Comparison of ENCODE assay signal across 13 cellular contexts in the genomic region with DNA sequence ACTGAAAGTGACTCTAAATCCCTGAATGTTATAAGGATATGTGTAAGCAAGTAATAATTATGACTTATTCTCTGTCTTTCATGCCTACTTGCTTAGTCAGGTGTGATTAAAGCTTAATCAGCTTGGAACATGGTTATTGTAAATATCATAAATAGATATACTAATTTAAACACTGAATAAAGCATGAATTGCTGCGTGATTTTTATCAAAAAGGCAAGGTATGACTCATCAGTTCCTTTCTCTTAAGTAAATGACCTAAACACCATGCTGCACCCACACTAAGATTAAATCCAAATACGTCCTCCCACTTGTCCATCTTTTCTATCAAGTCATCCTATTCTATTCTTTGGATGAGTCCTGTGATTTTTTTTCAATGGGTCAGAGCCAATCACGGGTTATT.
A peak's percentile ranks its signal among the peaks of the same experiment; 100 is the strongest.
DNase-seq lines count a peak whose midpoint lies in the region; ATAC-seq and TF ChIP-seq lines count a peak whose summit lies in the region.
"Had no signal": no experiment of that assay in that cellular context is flagged by ENCODE, and none has a peak within 500 bp of the region (broad histone marks: within the 10 kb centered on the region; RNA-seq: fewer than 3 reads in every experiment).

No MANE protein-coding gene starts in this region.

- peak overlapping the region; percentile 4 for H2AFZ ChIP-seq in ACC112 (ENCODE audit: low read length, unreplicated experiment)

- H3K36me3 Mint-ChIP-seq in activated T-helper 17 cell treated with anti-CD3 and anti-CD28 coated beads, Interleukin-2, amount 50 U/mL, for 72 hours (ENCODE audit: low read depth) = no peaks in the 10 kb centered on the region

- DNase-seq in HS-27A (ENCODE audit: low read depth) (peak; percentile 55), foreskin fibroblast (peak; percentile 87 to 88), NCI-H1105 (lab: John Stamatoyannopoulos, UW) (no peak)
- DNase-seq: BE2C, left ventricle myocardium superior, NCI-H1048, NCI-H446 had no signal

- H3K27me3 Mint-ChIP-seq in activated T-helper 17 cell treated with anti-CD3 and anti-CD28 coated beads, Interleukin-2, amount 50 U/mL, for 72 hours = peaks cover 8% of the 10 kb centered on the region

- no peak for TF ChIP-seq CTCF in foreskin fibroblast (IDR thresholded peaks at IDR 0.05; ENCODE audit: low read depth, low read length)

- peak overlapping the region; percentile 95 for H3K27ac ChIP-seq in ACC112 (ENCODE audit: low read depth, low read length)
- H3K27ac ChIP-seq: HL-60 had no signal

- no peaks in the 10 kb centered on the region for H3K9me3 Mint-ChIP-seq in activated T-helper 17 cell treated with anti-CD3 and anti-CD28 coated beads, Interleukin-2, amount 50 U/mL, for 72 hours

- no peak overlapping the region for H3K4me3 Mint-ChIP-seq in activated T-helper 17 cell treated with anti-CD3 and anti-CD28 coated beads, Interleukin-2, amount 50 U/mL, for 72 hours

- no peak overlapping the region for H3K27ac Mint-ChIP-seq in activated T-helper 17 cell treated with anti-CD3 and anti-CD28 coated beads, Interleukin-2, amount 50 U/mL, for 72 hours

- ATAC-seq in activated T-helper 17 cell treated with anti-CD3 and anti-CD28 coated beads, Interleukin-2, amount 50 U/mL, for 72 hours (replicated peaks) = peak; percentile 45
- ATAC-seq in HG02885 (IDR thresholded peaks at IDR 0.05; ENCODE audit: poor library complexity, unreplicated experiment) (no peak), HG03354 (IDR thresholded peaks at IDR 0.05; ENCODE audit: poor library complexity, severe bottlenecking, unreplicated experiment) (no peak), HG02840 (IDR thresholded peaks at IDR 0.05; ENCODE audit: low FRiP score, unreplicated experiment) (no peak)
- ATAC-seq: left ventricle myocardium superior had no signal

- H3K79me2 ChIP-seq in ACC112 (ENCODE audit: control insufficient read depth, insufficient read depth, low read length, unreplicated experiment) = peaks cover 8% of the 10 kb centered on the region

- no peaks in the 10 kb centered on the region for H3K4me1 Mint-ChIP-seq in activated T-helper 17 cell treated with anti-CD3 and anti-CD28 coated beads, Interleukin-2, amount 50 U/mL, for 72 hours

- H3K4me3 ChIP-seq in ACC112 (ENCODE audit: low read depth, low read length) (peak overlapping the region; percentile 55), foreskin fibroblast (ENCODE audit: low read depth in 1 of 2, low read length in 2 of 2) (peak overlapping the region in 1 of 2 donors; percentile 11)

- H3K4me1 ChIP-seq in ACC112 (ENCODE audit: control insufficient read depth, insufficient read depth, low read length, unreplicated experiment) = peaks cover 67% of the 10 kb centered on the region
- H3K4me1 ChIP-seq: BE2C had no signal

- H3K27me3 ChIP-seq in ACC112 (ENCODE audit: insufficient read depth, low read length) = no peaks in the 10 kb centered on the region

- no peaks in the 10 kb centered on the region for H3K36me3 ChIP-seq in ACC112 (ENCODE audit: insufficient read depth, low read length)
- H3K36me3 ChIP-seq: BE2C had no signal
